In genomic region chr13:29733069-29733700, GRCh38 we compare ENCODE assay signal across 17 cellular contexts.
DNase-seq lines count a peak whose midpoint lies in the region; ATAC-seq lines count a peak whose summit lies in the region.
"Had no signal": no experiment of that assay in that cellular context is flagged by ENCODE, and none has a peak within 500 bp of the region (broad histone marks: within the 10 kb centered on the region; RNA-seq: fewer than 3 reads in every experiment).

No MANE protein-coding gene starts in this region.

- H3K27me3 Mint-ChIP-seq in activated T-helper 1 cell treated with anti-CD3 and anti-CD28 coated beads, Interleukin-12 subunit alpha, Interleukin-12 subunit beta, Interleukin-2, Interleukin-4 antibody, amounts not matched to agents 30 ng/mL and 10 ng/mL and 1 ng/mL, durations not matched to agents 14 hours and 24 hours and 36 hours (ENCODE audit: insufficient read depth) = peaks cover 31% of the 10 kb centered on the region

- peaks cover 9% of the 10 kb centered on the region for H3K4me1 Mint-ChIP-seq in activated T-helper 1 cell treated with anti-CD3 and anti-CD28 coated beads, Interleukin-12 subunit alpha, Interleukin-12 subunit beta, Interleukin-2, Interleukin-4 antibody, amounts not matched to agents 30 ng/mL and 10 ng/mL and 1 ng/mL, durations not matched to agents 14 hours and 24 hours and 36 hours (ENCODE audit: low read depth)
- H3K4me1 Mint-ChIP-seq: nephron had no signal

- H3K36me3 Mint-ChIP-seq in activated T-helper 1 cell treated with anti-CD3 and anti-CD28 coated beads, Interleukin-12 subunit alpha, Interleukin-12 subunit beta, Interleukin-2, Interleukin-4 antibody, amounts not matched to agents 30 ng/mL and 10 ng/mL and 1 ng/mL, durations not matched to agents 14 hours and 24 hours and 36 hours (ENCODE audit: low read depth) = no peaks in the 10 kb centered on the region
- H3K36me3 Mint-ChIP-seq: CD8-positive, alpha-beta T cell; T-cell had no signal

- DNase-seq in GF-D8 (lab: John Stamatoyannopoulos, UW) (peak; percentile 95), MV-4-11 (lab: John Stamatoyannopoulos, UW) (peak; percentile 95), sciatic nerve (ENCODE audit: low spot score) (no peak), pons (ENCODE audit: low spot score) (no peak), Ammon's horn (ENCODE audit: low spot score) (no peak)
- no peak for DNase-seq in activated T-helper 1 cell treated with anti-CD3 and anti-CD28 coated beads, Interleukin-12 subunit alpha, Interleukin-12 subunit beta, Interleukin-2, Interleukin-4 antibody, amounts not matched to agents 30 ng/mL and 10 ng/mL and 1 ng/mL, durations not matched to agents 14 hours and 24 hours and 36 hours (ENCODE audit: low spot score)
- DNase-seq: activated CD4-positive, alpha-beta T cell treated with anti-CD3 and anti-CD28 coated beads for 4 hours; activated T-cell treated with anti-CD3 and anti-CD28 coated beads, Interleukin-2, amount 50 U/mL, for 48 hours; amniotic stem cell; CD8-positive, alpha-beta T cell; NCI-H345; right cardiac atrium; stimulated activated CD4-positive, alpha-beta T cell treated with anti-CD3 and anti-CD28 coated beads, Interleukin-4, amount 100 ng/mL, for 24 hours; T-cell had no signal

- no peaks in the 10 kb centered on the region for H3K9me3 Mint-ChIP-seq in activated T-helper 1 cell treated with anti-CD3 and anti-CD28 coated beads, Interleukin-12 subunit alpha, Interleukin-12 subunit beta, Interleukin-2, Interleukin-4 antibody, amounts not matched to agents 30 ng/mL and 10 ng/mL and 1 ng/mL, durations not matched to agents 14 hours and 24 hours and 36 hours
- H3K9me3 Mint-ChIP-seq: CD8-positive, alpha-beta T cell; nephron; T-cell had no signal

- H3K4me3 Mint-ChIP-seq in activated T-helper 1 cell treated with anti-CD3 and anti-CD28 coated beads, Interleukin-12 subunit alpha, Interleukin-12 subunit beta, Interleukin-2, Interleukin-4 antibody, amounts not matched to agents 30 ng/mL and 10 ng/mL and 1 ng/mL, durations not matched to agents 14 hours and 24 hours and 36 hours = no peak overlapping the region
- H3K4me3 Mint-ChIP-seq: CD8-positive, alpha-beta T cell; nephron; T-cell had no signal

- intact Hi-C loops in activated T-helper 1 cell treated with anti-CD3 and anti-CD28 coated beads, Interleukin-12 subunit alpha, Interleukin-12 subunit beta, Interleukin-2, Interleukin-4 antibody, amounts not matched to agents 30 ng/mL and 10 ng/mL and 1 ng/mL, durations not matched to agents 14 hours and 24 hours and 36 hours (cut with micrococcal nuclease) = no loop called here
- intact Hi-C loops in sciatic nerve (cut with DNase I) = no loop called here

- peak; percentile 67 for ATAC-seq in sciatic nerve
- no peak for ATAC-seq in GM18517 (IDR thresholded peaks at IDR 0.05; ENCODE audit: unreplicated experiment)
- ATAC-seq in HG03196 (IDR thresholded peaks at IDR 0.05; ENCODE audit: unreplicated experiment) = no peak
- ATAC-seq: CD8-positive, alpha-beta T cell; right cardiac atrium; T-cell had no signal

- H3K27ac Mint-ChIP-seq in activated T-helper 1 cell treated with anti-CD3 and anti-CD28 coated beads, Interleukin-12 subunit alpha, Interleukin-12 subunit beta, Interleukin-2, Interleukin-4 antibody, amounts not matched to agents 30 ng/mL and 10 ng/mL and 1 ng/mL, durations not matched to agents 14 hours and 24 hours and 36 hours = peak overlapping the region; percentile 25
- H3K27ac Mint-ChIP-seq: CD8-positive, alpha-beta T cell; nephron; T-cell had no signal

Comparison
In these comparisons a context has a peak if more than half of its experiments do, and no peak if none do; other contexts are left out.
1. DNase-seq: peak in GF-D8 (single experiment) and MV-4-11 (single experiment); none in activated T-helper 1 cell treated with anti-CD3 and anti-CD28 coated beads, Interleukin-12 subunit alpha, Interleukin-12 subunit beta, Interleukin-2, Interleukin-4 antibody, amounts not matched to agents 30 ng/mL and 10 ng/mL and 1 ng/mL, durations not matched to agents 14 hours and 24 hours and 36 hours (single experiment), sciatic nerve (single experiment), pons (single experiment) and Ammon's horn (single experiment).